ENCODE assay signal across 18 cellular contexts in genomic region chr18:3046216-3046808, GRCh38.
DNase-seq lines count a peak whose midpoint lies in the region; ATAC-seq lines count a peak whose summit lies in the region.
"Had no signal": no experiment of that assay in that cellular context is flagged by ENCODE, and none has a peak within 500 bp of the region (broad histone marks: within the 10 kb centered on the region; RNA-seq: fewer than 3 reads in every experiment).

No MANE protein-coding gene starts in this region.

- ATAC-seq in HG02938 (IDR thresholded peaks at IDR 0.05; ENCODE audit: unreplicated experiment) = peak; percentile 59
- ATAC-seq in activated naive CD8-positive, alpha-beta T cell treated with anti-CD3 and anti-CD28 coated beads, Interleukin-2, amount 50 U/mL, for 24 hours = peak; percentile 99
- no peak for ATAC-seq in GM21447 (IDR thresholded peaks at IDR 0.05; ENCODE audit: unreplicated experiment)
- ATAC-seq: stimulated activated memory B cell treated with anti-CD40 and anti-IgM and Interleukin-4, amounts not matched to agents 10 μg/mL and 1 μg/mL and 100 μg/mL, for 72 hours had no signal

- peak; percentile 22 for DNase-seq in stimulated activated CD4-positive, alpha-beta T cell treated with anti-CD3 and anti-CD28 coated beads, Interleukin-4, amount 100 ng/mL, for 24 hours
- DNase-seq in stimulated activated CD4-positive, alpha-beta T cell treated with anti-CD3 and anti-CD28 coated beads, Interleukin-2, amount 100 ng/mL, for 24 hours = no peak
- DNase-seq in activated naive CD8-positive, alpha-beta T cell treated with anti-CD3 and anti-CD28 coated beads, Interleukin-2, amount 50 U/mL, for 24 hours = no peak
- DNase-seq in amniotic stem cell (lab: John Stamatoyannopoulos, UW) (no peak), RPMI8226 (no peak), GM03348 (ENCODE audit: low spot score) (no peak)
- DNase-seq: activated CD4-positive, CD25-positive, alpha-beta regulatory T cell; adrenal gland; BE2C; DND-41; GM23248; IMR-90; mesendoderm; NCI-H1436; SIG-M5 had no signal

- no peaks in the 10 kb centered on the region for H3K9me3 Mint-ChIP-seq in activated naive CD8-positive, alpha-beta T cell treated with anti-CD3 and anti-CD28 coated beads, Interleukin-2, amount 50 U/mL, for 24 hours
- H3K9me3 Mint-ChIP-seq: stimulated activated memory B cell treated with anti-CD40 and anti-IgM and Interleukin-4, amounts not matched to agents 10 μg/mL and 1 μg/mL and 100 μg/mL, for 72 hours had no signal

- peaks cover 16% of the 10 kb centered on the region for H3K4me1 Mint-ChIP-seq in activated naive CD8-positive, alpha-beta T cell treated with anti-CD3 and anti-CD28 coated beads, Interleukin-2, amount 50 U/mL, for 24 hours

- H3K36me3 Mint-ChIP-seq in activated naive CD8-positive, alpha-beta T cell treated with anti-CD3 and anti-CD28 coated beads, Interleukin-2, amount 50 U/mL, for 24 hours (ENCODE audit: low read depth) = no peaks in the 10 kb centered on the region
- H3K36me3 Mint-ChIP-seq: stimulated activated memory B cell treated with anti-CD40 and anti-IgM and Interleukin-4, amounts not matched to agents 10 μg/mL and 1 μg/mL and 100 μg/mL, for 72 hours had no signal

- no peaks in the 10 kb centered on the region for H3K27me3 Mint-ChIP-seq in activated naive CD8-positive, alpha-beta T cell treated with anti-CD3 and anti-CD28 coated beads, Interleukin-2, amount 50 U/mL, for 24 hours
- H3K27me3 Mint-ChIP-seq: stimulated activated memory B cell treated with anti-CD40 and anti-IgM and Interleukin-4, amounts not matched to agents 10 μg/mL and 1 μg/mL and 100 μg/mL, for 72 hours had no signal

- no peak overlapping the region for H3K4me3 Mint-ChIP-seq in activated naive CD8-positive, alpha-beta T cell treated with anti-CD3 and anti-CD28 coated beads, Interleukin-2, amount 50 U/mL, for 24 hours
- H3K4me3 Mint-ChIP-seq: stimulated activated memory B cell treated with anti-CD40 and anti-IgM and Interleukin-4, amounts not matched to agents 10 μg/mL and 1 μg/mL and 100 μg/mL, for 72 hours had no signal

- H3K27ac Mint-ChIP-seq in activated naive CD8-positive, alpha-beta T cell treated with anti-CD3 and anti-CD28 coated beads, Interleukin-2, amount 50 U/mL, for 24 hours = no peak overlapping the region
- H3K27ac Mint-ChIP-seq: stimulated activated memory B cell treated with anti-CD40 and anti-IgM and Interleukin-4, amounts not matched to agents 10 μg/mL and 1 μg/mL and 100 μg/mL, for 72 hours had no signal
